In genomic region chr11:13344818-13345217, GRCh38 we compare ENCODE assay signal across 20 cellular contexts.
DNase-seq lines count a peak whose midpoint lies in the region; ATAC-seq and TF ChIP-seq lines count a peak whose summit lies in the region.
"Had no signal": no experiment of that assay in that cellular context is flagged by ENCODE, and none has a peak within 500 bp of the region (broad histone marks: within the 10 kb centered on the region; RNA-seq: fewer than 3 reads in every experiment).

No MANE protein-coding gene starts in this region.

- H3K27ac ChIP-seq in RWPE1, result peak overlapping the region; percentile 9; the same call in 1 of the 2 replicates
- no peak overlapping the region for H3K27ac ChIP-seq in foreskin keratinocyte
- H3K27ac ChIP-seq: esophagus squamous epithelium, heart right ventricle, lower lobe of right lung, ovary, skin epidermis, upper lobe of right lung had no signal

- H3K4me1 Mint-ChIP-seq in natural killer cell, result peaks cover 89% of the 10 kb centered on the region in 2 donors
- H3K4me1 Mint-ChIP-seq in natural killer cell treated with Interleukin-12 subunit alpha and Interleukin-12 subunit beta and Interleukin-15 and Interleukin-18, amount 100 ng/mL, for 72 hours (ENCODE audit: low read depth in 2 of 2), result peaks cover 49 to 63% of the 10 kb centered on the region in 2 donors

- H3K36me3 ChIP-seq in BE2C, result no peaks in the 10 kb centered on the region
- H3K36me3 ChIP-seq: ovary had no signal

- POLR2A ChIA-PET in RWPE1 (lab: Yijun Ruan, JAX; ENCODE audit: low non-redundant PET), result no interaction called here

- H3K27me3 Mint-ChIP-seq in natural killer cell (ENCODE audit: low read depth in 2 of 2), result no peaks in the 10 kb centered on the region
- H3K27me3 Mint-ChIP-seq in natural killer cell treated with Interleukin-12 subunit alpha and Interleukin-12 subunit beta and Interleukin-15 and Interleukin-18, amount 100 ng/mL, for 72 hours, result no peaks in the 10 kb centered on the region
- H3K27me3 Mint-ChIP-seq: B cell; CD8-positive, alpha-beta memory T cell; central memory CD8-positive, alpha-beta T cell; dendritic cell treated with granulocyte-macrophage colony-stimulating factor and Interleukin-4, amounts not matched to agents 40 ng/mL and 50 ng/mL, for 4 days; naive thymus-derived CD8-positive, alpha-beta T cell had no signal

- ATAC-seq in natural killer cell (no peak), foreskin keratinocyte (peak; percentile 24), GM21825 (IDR thresholded peaks at IDR 0.05; ENCODE audit: unreplicated experiment) (no peak)
- ATAC-seq in natural killer cell treated with Interleukin-12 subunit alpha and Interleukin-12 subunit beta and Interleukin-15 and Interleukin-18, amount 100 ng/mL, for 72 hours, result no peak

- TF ChIP-seq CTCF in natural killer cell (IDR thresholded peaks at IDR 0.05) (no peak), RWPE1 (conservative IDR thresholded peaks at IDR 0.05; ENCODE audit: low read depth) (no peak), foreskin keratinocyte (conservative IDR thresholded peaks at IDR 0.05) (no peak), BE2C (IDR thresholded peaks at IDR 0.05; ENCODE audit: low read depth, low read length) (no peak)

- H3K36me3 Mint-ChIP-seq in natural killer cell, result no peaks in the 10 kb centered on the region
- H3K36me3 Mint-ChIP-seq in natural killer cell treated with Interleukin-12 subunit alpha and Interleukin-12 subunit beta and Interleukin-15 and Interleukin-18, amount 100 ng/mL, for 72 hours, result no peaks in the 10 kb centered on the region

- H3K27ac Mint-ChIP-seq in natural killer cell, result peak overlapping the region; percentile 1 to 64
- no peak overlapping the region for H3K27ac Mint-ChIP-seq in natural killer cell treated with Interleukin-12 subunit alpha and Interleukin-12 subunit beta and Interleukin-15 and Interleukin-18, amount 100 ng/mL, for 72 hours
- H3K27ac Mint-ChIP-seq: B cell; dendritic cell treated with granulocyte-macrophage colony-stimulating factor and Interleukin-4, amounts not matched to agents 40 ng/mL and 50 ng/mL, for 4 days had no signal

- CTCF ChIA-PET in RWPE1 (lab: Yijun Ruan, JAX), result interaction anchor here (0.6 to 2.2 kb wide), 11 partner anchors 9 to 165 kb away, joined by 3 to 12 read pairs (median 3); no protein-coding TSS in a partner anchor

- H3K4me1 ChIP-seq in foreskin keratinocyte, result peaks cover 7% of the 10 kb centered on the region
- no peaks in the 10 kb centered on the region for H3K4me1 ChIP-seq in BE2C

- peak overlapping the region; percentile 3 for H3K4me3 Mint-ChIP-seq in natural killer cell
- H3K4me3 Mint-ChIP-seq in natural killer cell treated with Interleukin-12 subunit alpha and Interleukin-12 subunit beta and Interleukin-15 and Interleukin-18, amount 100 ng/mL, for 72 hours, result no peak overlapping the region
- H3K4me3 Mint-ChIP-seq: B cell; central memory CD8-positive, alpha-beta T cell; dendritic cell treated with granulocyte-macrophage colony-stimulating factor and Interleukin-4, amounts not matched to agents 40 ng/mL and 50 ng/mL, for 4 days; naive thymus-derived CD8-positive, alpha-beta T cell had no signal

- no peaks in the 10 kb centered on the region for H3K9me3 ChIP-seq in BE2C
- H3K9me3 ChIP-seq: esophagus squamous epithelium, heart right ventricle, lower lobe of right lung, ovary, SK-N-SH, upper lobe of right lung had no signal

- no peaks in the 10 kb centered on the region for H3K9me3 Mint-ChIP-seq in natural killer cell
- no peaks in the 10 kb centered on the region for H3K9me3 Mint-ChIP-seq in natural killer cell treated with Interleukin-12 subunit alpha and Interleukin-12 subunit beta and Interleukin-15 and Interleukin-18, amount 100 ng/mL, for 72 hours
- H3K9me3 Mint-ChIP-seq: CD8-positive, alpha-beta memory T cell; central memory CD8-positive, alpha-beta T cell; dendritic cell treated with granulocyte-macrophage colony-stimulating factor and Interleukin-4, amounts not matched to agents 40 ng/mL and 50 ng/mL, for 4 days; naive thymus-derived CD8-positive, alpha-beta T cell had no signal

- DNase-seq in natural killer cell (no peak), RWPE1 (ENCODE audit: low spot score) (no peak), foreskin keratinocyte (no peak), AG08396 (ENCODE audit: low spot score) (no peak), LoVo (ENCODE audit: low spot score) (no peak), BE2C (no peak)
- DNase-seq in natural killer cell treated with Interleukin-12 subunit alpha and Interleukin-12 subunit beta and Interleukin-15 and Interleukin-18, amount 100 ng/mL, for 72 hours (ENCODE audit: low spot score), result no peak
- DNase-seq: esophagus squamous epithelium, lower lobe of right lung, upper lobe of right lung had no signal

- intact Hi-C loops in natural killer cell (cut with micrococcal nuclease), result loop anchor here (1.0 to 2.0 kb wide), 4 partner anchors 66 to 380 kb away; no protein-coding TSS in a partner anchor

- no peaks in the 10 kb centered on the region for H3K27me3 ChIP-seq in foreskin keratinocyte
- no peaks in the 10 kb centered on the region for H3K27me3 ChIP-seq in BE2C
- H3K27me3 ChIP-seq: esophagus squamous epithelium, heart right ventricle, ovary, upper lobe of right lung had no signal

- no peak overlapping the region for H3K4me3 ChIP-seq in BE2C (ENCODE audit: low read depth, low read length)
- H3K4me3 ChIP-seq: esophagus squamous epithelium, heart right ventricle, lower lobe of right lung, ovary, skin epidermis, upper lobe of right lung had no signal

Comparison
In these comparisons a context has a peak if more than half of its experiments do, and no peak if none do; other contexts are left out.
1. H3K27ac Mint-ChIP-seq: peak in natural killer cell (2 of 2); none in natural killer cell treated with Interleukin-12 subunit alpha and Interleukin-12 subunit beta and Interleukin-15 and Interleukin-18, amount 100 ng/mL, for 72 hours (0 of 2).